Comparison of ENCODE assay signal across 24 cellular contexts in genomic region chr10:106746888-106747287, GRCh38.
"Had no signal": no experiment of that assay in that cellular context is flagged by ENCODE, and none has a peak within 500 bp of the region (broad histone marks: within the 10 kb centered on the region; RNA-seq: fewer than 3 reads in every experiment).

No MANE protein-coding gene starts in this region.

- DNase-seq: activated B cell treated with CpG ODN at 0.5 μM for 24 hours; activated CD4-positive, alpha-beta memory T cell treated with anti-CD3 and anti-CD28 coated beads for 36 hours; activated CD4-positive, alpha-beta T cell treated with anti-CD3 and anti-CD28 coated beads for 4 hours; activated CD4-positive, alpha-beta T cell treated with anti-CD3 and anti-CD28 coated beads, Interleukin-2, amount 10 ng/mL, durations not matched to agents 24 days and 14 days; activated CD4-positive, alpha-beta T cell treated with anti-CD3 and anti-CD28 coated beads, Interleukin-2, amount 50 U/mL, for 1 hour; activated CD4-positive, alpha-beta T cell treated with anti-CD3 and anti-CD28 coated beads, Interleukin-2, amount 50 U/mL, for 4 hours; activated CD4-positive, CD25-positive, alpha-beta regulatory T cell treated with anti-CD3 and anti-CD28 coated beads, Interleukin-2, amount 50 U/mL, for 72 hours; activated CD8-positive, alpha-beta memory T cell treated with anti-CD3 and anti-CD28 coated beads, Interleukin-2, amount 50 U/mL, for 4 hours; activated CD8-positive, alpha-beta T cell treated with anti-CD3 and anti-CD28 coated beads for 36 hours; activated gamma-delta T cell; activated naive CD4-positive, alpha-beta T cell treated with anti-CD3 and anti-CD28 coated beads, Interleukin-2, amount 10 ng/mL, durations not matched to agents 7 days and 5 days; activated naive CD4-positive, alpha-beta T cell treated with Interleukin-2 at 50 U/mL for 16 hours; activated naive CD8-positive, alpha-beta T cell treated with anti-CD3 and anti-CD28 coated beads, Interleukin-2, amount 10 ng/mL, durations not matched to agents 7 days and 5 days; activated naive CD8-positive, alpha-beta T cell treated with anti-CD3 and anti-CD28 coated beads, Interleukin-2, amount 50 U/mL, for 24 hours; activated T-cell treated with anti-CD3 and anti-CD28 coated beads for 4 hours; activated T-cell treated with anti-CD3 and anti-CD28 coated beads, Interleukin-2, amount 50 U/mL, for 1 hour; activated T-cell treated with anti-CD3 and anti-CD28 coated beads, Interleukin-2, amount 50 U/mL, for 4 hours; activated T-cell treated with anti-CD3 and anti-CD28 coated beads, Interleukin-2, amount 50 U/mL, for 72 hours; amygdala; anterior cingulate cortex; central memory CD4-positive, alpha-beta T cell; T-helper 2 cell; T-helper 9 cell had no signal

- ATAC-seq: activated CD8-positive, alpha-beta T cell treated with anti-CD3 and anti-CD28 coated beads for 36 hours; activated naive CD8-positive, alpha-beta T cell treated with anti-CD3 and anti-CD28 coated beads, Interleukin-2, amount 50 U/mL, for 24 hours; activated T-cell treated with anti-CD3 and anti-CD28 coated beads, Interleukin-2, amount 50 U/mL, for 4 hours; activated T-cell treated with anti-CD3 and anti-CD28 coated beads, Interleukin-2, amount 50 U/mL, for 72 hours; activated T-helper 17 cell treated with anti-CD3 and anti-CD28 coated beads, Interleukin-2, amount 50 U/mL, for 72 hours had no signal
